33 cellular contexts compared by ENCODE assay signal in genomic region chr16:2763173-2763572, GRCh38. TPM values are rescaled to one million over a fixed set of nuclear protein-coding genes. Genes with fewer than 3 reads are reported as not detected.
A peak's percentile ranks its signal among the peaks of the same experiment; 100 is the strongest.
DNase-seq lines count a peak whose midpoint lies in the region; ATAC-seq, FAIRE-seq and TF ChIP-seq lines count a peak whose summit lies in the region.
"Had no signal": no experiment of that assay in that cellular context is flagged by ENCODE, and none has a peak within 500 bp of the region (broad histone marks: within the 10 kb centered on the region; RNA-seq: fewer than 3 reads in every experiment).

No MANE protein-coding gene starts in this region.

- no peaks in the 10 kb centered on the region for H3K9me2 ChIP-seq in HCT116 (ENCODE audit: insufficient read depth)

- no peak for FAIRE-seq in H1 (lab: Jason Lieb, UNC)
- FAIRE-seq: GM18507, islet of Langerhans, TTC549 had no signal

- no peak for DNase-seq in CD8-positive, alpha-beta T cell
- DNase-seq in HCT116 (ENCODE audit: low read depth, low spot score) (no peak), H1 (ENCODE audit: low read depth in 1 of 2, low spot score in 2 of 2) (no peak), neural crest cell (ENCODE audit: low read depth, low spot score) (no peak), KBM-7 (no peak), smooth muscle cell (lab: John Stamatoyannopoulos, UW; ENCODE audit: unreplicated experiment) (no peak)
- DNase-seq: activated CD8-positive, alpha-beta T cell treated with anti-CD3 and anti-CD28 coated beads, Interleukin-2, amount 10 ng/mL, durations not matched to agents 7 days and 5 days; glutamatergic neuron; GM23248; NCI-H1436; NCI-H2081; NCI-H526; occipital lobe; stimulated activated CD4-positive, alpha-beta T cell treated with anti-CD3 and anti-CD28 coated beads, Interleukin-15, amount 100 ng/mL, for 24 hours; stimulated activated CD4-positive, alpha-beta T cell treated with anti-CD3 and anti-CD28 coated beads, Interleukin-4, amount 100 ng/mL, for 4 hours; T-helper 1 cell; upper lobe of left lung had no signal

- H3K27ac Mint-ChIP-seq in CD8-positive, alpha-beta T cell, result no peak overlapping the region
- H3K27ac Mint-ChIP-seq in neural crest cell (ENCODE audit: unreplicated experiment), result no peak overlapping the region
- H3K27ac Mint-ChIP-seq: activated CD8-positive, alpha-beta T cell treated with anti-CD3 and anti-CD28 coated beads, Interleukin-2, amount 10 ng/mL, durations not matched to agents 7 days and 5 days; dendritic cell treated with granulocyte-macrophage colony-stimulating factor and Interleukin-4, amounts not matched to agents 40 ng/mL and 50 ng/mL, for 4 days; mesothelial cell of epicardium had no signal

- H3K4ac ChIP-seq in H1 (replicated peaks; ENCODE audit: insufficient read length, low read depth, low read length), result no peak overlapping the region

- H4K5ac ChIP-seq in H1 (ENCODE audit: insufficient read length, low read depth, low read length), result no peak overlapping the region

- H3K4me3 ChIP-seq in CD8-positive, alpha-beta T cell (ENCODE audit: low read depth, low read length), result no peak overlapping the region
- H3K4me3 ChIP-seq in HCT116 (replicated peaks in 1 of 2; ENCODE audit: low read depth in 1 of 2, low read length in 2 of 2) (no peak overlapping the region), H1 (ENCODE audit: extremely low read depth in 1 of 4, insufficient read depth in 2 of 4, low read depth in 3 of 4, low read length in 4 of 4) (no peak overlapping the region), smooth muscle cell (no peak overlapping the region)
- H3K4me3 ChIP-seq: ascending aorta; BLaER1 treated with 17β-estradiol and CSF1 and Interleukin-3, amounts not matched to agents 10 nM and 100 nM; cardiac muscle cell; GM23248; prostate gland; SK-N-MC; upper lobe of left lung had no signal

- H3K14ac ChIP-seq in H1 (ENCODE audit: insufficient read length), result no peak overlapping the region

- no peak overlapping the region for H3K18ac ChIP-seq in H1 (ENCODE audit: extremely low read depth, low read length)

- in situ Hi-C loops in KBM-7 (cut with MboI; ENCODE audit: low pct_unique_long_range_greater_than_20kb, low sequenced_read_pairs), result no loop called here

- TF ChIP-seq POLR2A in HCT116 (IDR thresholded peaks at IDR 0.05; ENCODE audit: borderline replicate concordance, extremely low read depth, insufficient read depth, insufficient read length) (no peak), H1 (IDR thresholded peaks at IDR 0.05; ENCODE audit: control extremely low read depth in 1 of 2, low read depth in 2 of 2, low read length in 2 of 2) (peak; percentile 12 to 56)

- peaks cover 34% of the 10 kb centered on the region for H3F3A ChIP-seq in smooth muscle cell (ENCODE audit: low read depth)

- no peak overlapping the region; the same call in 1 of the 2 replicates for H2BK20ac ChIP-seq in H1 (ENCODE audit: low read length)

- intact Hi-C loops in CD8-positive, alpha-beta T cell (cut with DNase I, micrococcal nuclease), result no loop called here
- intact Hi-C loops in HCT116 (cut with micrococcal nuclease), result no loop called here

- H3K27me3 ChIP-seq in CD8-positive, alpha-beta T cell (ENCODE audit: insufficient read depth, low read length), result no peaks in the 10 kb centered on the region
- H3K27me3 ChIP-seq in HCT116 (ENCODE audit: insufficient read depth, low read length) (no peaks in the 10 kb centered on the region), H1 (replicated peaks in 1 of 4; ENCODE audit: control insufficient read depth in 3 of 4, extremely low read depth in 1 of 4, insufficient read depth in 3 of 4, low read length in 3 of 4) (no peaks in the 10 kb centered on the region), smooth muscle cell (ENCODE audit: low read depth) (no peaks in the 10 kb centered on the region)
- H3K27me3 ChIP-seq: ascending aorta; BLaER1 treated with 17β-estradiol and CSF1 and Interleukin-3, amounts not matched to agents 10 nM and 100 nM; upper lobe of left lung had no signal

- RAD21 ChIA-PET in HCT116 (lab: Charles Lee; ENCODE audit: low non-redundant PET in 1 of 2, low total read pairs in 2 of 2, uncharacterized antibody in 2 of 2, unreplicated experiment in 2 of 2), result no interaction called here

- no peaks in the 10 kb centered on the region for H3K27me3 Mint-ChIP-seq in CD8-positive, alpha-beta T cell (ENCODE audit: low read depth)
- H3K27me3 Mint-ChIP-seq in neural crest cell (ENCODE audit: low read depth), result no peaks in the 10 kb centered on the region
- H3K27me3 Mint-ChIP-seq: activated naive CD8-positive, alpha-beta T cell; dendritic cell treated with granulocyte-macrophage colony-stimulating factor and Interleukin-4, amounts not matched to agents 40 ng/mL and 50 ng/mL, for 4 days had no signal

- H3K36me3 ChIP-seq in CD8-positive, alpha-beta T cell (ENCODE audit: insufficient read depth, low read length), result peaks cover 98% of the 10 kb centered on the region
- H3K36me3 ChIP-seq in HCT116 (ENCODE audit: control insufficient read depth in 1 of 2, insufficient read depth in 2 of 2, low read length in 2 of 2) (peaks cover 73 to 99% of the 10 kb centered on the region in 2 experiments), H1 (ENCODE audit: control insufficient read depth in 2 of 4, insufficient read depth in 4 of 4, low read length in 3 of 4) (peaks cover 87 to 100% (median 100%) of the 10 kb centered on the region in 4 experiments), smooth muscle cell (ENCODE audit: low read depth) (peaks cover 65% of the 10 kb centered on the region)

- no peak overlapping the region for H3K23ac ChIP-seq in H1 (ENCODE audit: insufficient read length)

- H3K9ac ChIP-seq in HCT116 (ENCODE audit: low read length) (no peak overlapping the region), H1 (replicated peaks in 1 of 4; ENCODE audit: extremely low read depth in 1 of 4, low read depth in 3 of 4, low read length in 3 of 4) (no peak overlapping the region), smooth muscle cell (ENCODE audit: low read depth) (no peak overlapping the region)
- H3K9ac ChIP-seq: BLaER1 treated with 17β-estradiol and CSF1 and Interleukin-3, amounts not matched to agents 10 nM and 100 nM; GM23248 had no signal

- no TSS peak for BruUV-seq in HCT116 (replicated peaks; lab: Mats Ljungman, UMichigan)

- no peak overlapping the region for H2BK120ac ChIP-seq in H1 (replicated peaks; ENCODE audit: low read depth, low read length)

- no peaks in the 10 kb centered on the region for H3K9me3 ChIP-seq in CD8-positive, alpha-beta T cell (ENCODE audit: low read length)
- H3K9me3 ChIP-seq in HCT116 (ENCODE audit: control insufficient read depth in 1 of 2, insufficient read depth in 1 of 2, low read depth in 1 of 2, low read length in 2 of 2) (no peaks in the 10 kb centered on the region), H1 (ENCODE audit: insufficient read depth in 2 of 2, low read depth in 1 of 2, low read length in 1 of 2) (peaks cover 16 to 29% of the 10 kb centered on the region in 2 experiments; a peak in 3 of 4 replicates), smooth muscle cell (replicated peaks; ENCODE audit: low read depth) (no peaks in the 10 kb centered on the region)
- H3K9me3 ChIP-seq: ascending aorta; BLaER1 treated with 17β-estradiol and CSF1 and Interleukin-3, amounts not matched to agents 10 nM and 100 nM; prostate gland; upper lobe of left lung had no signal

- H3K36me3 Mint-ChIP-seq in CD8-positive, alpha-beta T cell, result peaks cover 97% of the 10 kb centered on the region
- peaks cover 91% of the 10 kb centered on the region for H3K36me3 Mint-ChIP-seq in neural crest cell (ENCODE audit: low read depth)

- no peak overlapping the region for H3K4me2 ChIP-seq in HCT116 (ENCODE audit: low read length)
- H3K4me2 ChIP-seq in H1 (ENCODE audit: insufficient read depth in 1 of 2, low read depth in 2 of 2, low read length in 2 of 2), result no peak overlapping the region
- no peak overlapping the region for H3K4me2 ChIP-seq in smooth muscle cell
- H3K4me2 ChIP-seq: BLaER1 treated with 17β-estradiol and CSF1 and Interleukin-3, amounts not matched to agents 10 nM and 100 nM had no signal

- H4K20me1 ChIP-seq in HCT116 (ENCODE audit: insufficient read depth) (peaks cover 38% of the 10 kb centered on the region; the same call in 1 of the 2 replicates), H1 (replicated peaks in 1 of 2; ENCODE audit: control insufficient read depth in 1 of 2, insufficient read depth in 2 of 2, low read length in 2 of 2) (peaks cover 9 to 20% of the 10 kb centered on the region in 2 experiments), smooth muscle cell (ENCODE audit: low read depth) (peaks cover 100% of the 10 kb centered on the region)

- POLR2A ChIA-PET in CD8-positive, alpha-beta T cell (lab: Charles Lee), result interaction anchor here (0.8 kb wide), 1 partner anchor 12 kb away, joined by 3 read pairs; no protein-coding TSS in a partner anchor
- POLR2A ChIA-PET in HCT116 (lab: Charles Lee) (no interaction called here), H1 (lab: Charles Lee; ENCODE audit: partially characterized antibody) (interaction anchor here (0.9 to 4.8 kb wide), 7 partner anchors 10 to 39 kb away, joined by 3 to 64 read pairs (median 4); partner anchors contain the start of gene SRRM2)

- H4K8ac ChIP-seq in H1 (ENCODE audit: extremely low read depth, insufficient read depth, low read length), result no peak overlapping the region

- H2BK12ac ChIP-seq in H1 (ENCODE audit: low read depth, low read length), result no peak overlapping the region

- peak; percentile 16 for ATAC-seq in CD8-positive, alpha-beta T cell
- ATAC-seq in HCT116 (no peak), HG02938 (IDR thresholded peaks at IDR 0.05; ENCODE audit: unreplicated experiment) (no peak)
- ATAC-seq: activated CD8-positive, alpha-beta T cell treated with anti-CD3 and anti-CD28 coated beads, Interleukin-2, amount 10 ng/mL, durations not matched to agents 7 days and 5 days; left ventricle myocardium superior had no signal

- H4K91ac ChIP-seq in H1 (replicated peaks; ENCODE audit: insufficient read length, low read length), result no peak overlapping the region

- TF ChIP-seq RAD21 in HCT116 (IDR thresholded peaks at IDR 0.05; ENCODE audit: low read depth), result no peak
- no peak for TF ChIP-seq RAD21 in H1 (IDR thresholded peaks at IDR 0.05 in 1 of 2, conservative IDR thresholded peaks at IDR 0.05 in 1 of 2; ENCODE audit: low read depth in 2 of 2, low read length in 2 of 2)

- no peak overlapping the region for H2AFZ ChIP-seq in HCT116 (ENCODE audit: low read depth, low read length, poor library complexity, severe bottlenecking)
- no peak overlapping the region for H2AFZ ChIP-seq in H1 (ENCODE audit: low read length)
- no peak overlapping the region for H2AFZ ChIP-seq in smooth muscle cell (ENCODE audit: low read depth)
- H2AFZ ChIP-seq: GM23248 had no signal

- no peak overlapping the region for H2AK5ac ChIP-seq in H1 (ENCODE audit: low read depth, low read length)

- no peak for TF ChIP-seq CTCF in CD8-positive, alpha-beta T cell (IDR thresholded peaks at IDR 0.05)
- no peak for TF ChIP-seq CTCF in HCT116 (IDR thresholded peaks at IDR 0.05 in 2 of 3, conservative IDR thresholded peaks at IDR 0.05 in 1 of 3; ENCODE audit: borderline replicate concordance in 1 of 3, insufficient read depth in 1 of 3, low read depth in 2 of 3, low read length in 2 of 3)
- TF ChIP-seq CTCF in H1 (IDR thresholded peaks at IDR 0.05; ENCODE audit: control extremely low read depth in 1 of 3, insufficient read depth in 1 of 3, low read depth in 1 of 3, low read length in 3 of 3), result no peak
- TF ChIP-seq CTCF in neural crest cell (conservative IDR thresholded peaks at IDR 0.05), result no peak
- no peak for TF ChIP-seq CTCF in smooth muscle cell (IDR thresholded peaks at IDR 0.05; ENCODE audit: borderline replicate concordance, insufficient read depth, poor library complexity, severe bottlenecking)

- peaks cover 25% of the 10 kb centered on the region for H3K4me1 Mint-ChIP-seq in CD8-positive, alpha-beta T cell (ENCODE audit: low read depth)
- no peaks in the 10 kb centered on the region for H3K4me1 Mint-ChIP-seq in neural crest cell
- H3K4me1 Mint-ChIP-seq: mesothelial cell of epicardium had no signal

- no peak for TF ChIP-seq EP300 in H1 (IDR thresholded peaks at IDR 0.05; ENCODE audit: borderline replicate concordance in 1 of 2, low read depth in 2 of 2, low read length in 2 of 2)

- H3K79me2 ChIP-seq in HCT116 (ENCODE audit: insufficient read depth, low read length) (peaks cover 100% of the 10 kb centered on the region), H1 (ENCODE audit: control insufficient read depth in 1 of 2, insufficient read depth in 2 of 2, low read length in 2 of 2) (peaks cover 9 to 99% of the 10 kb centered on the region in 2 experiments; a peak in 3 of 4 replicates), smooth muscle cell (ENCODE audit: low read depth) (peaks cover 98% of the 10 kb centered on the region)

- no peaks in the 10 kb centered on the region for H3K4me1 ChIP-seq in CD8-positive, alpha-beta T cell (ENCODE audit: insufficient read depth, low read length)
- peaks cover 0 to 12% of the 10 kb centered on the region in 2 experiments; a peak in 2 of 4 replicates for H3K4me1 ChIP-seq in HCT116 (ENCODE audit: control insufficient read depth in 1 of 2, insufficient read depth in 2 of 2, low read length in 2 of 2)
- H3K4me1 ChIP-seq in H1 (replicated peaks in 1 of 4; ENCODE audit: control insufficient read depth in 3 of 4, insufficient read depth in 4 of 4, low read length in 3 of 4), result no peaks in the 10 kb centered on the region
- no peaks in the 10 kb centered on the region for H3K4me1 ChIP-seq in smooth muscle cell (ENCODE audit: low read depth)
- H3K4me1 ChIP-seq: ascending aorta, prostate gland had no signal

- CTCF ChIA-PET in CD8-positive, alpha-beta T cell (lab: Charles Lee), result interaction anchor here (0.9 to 1.3 kb wide), 2 partner anchors 10 to 11 kb away, joined by 3 read pairs; no protein-coding TSS in a partner anchor
- CTCF ChIA-PET in HCT116 (lab: Charles Lee) (no interaction called here), H1 (lab: Charles Lee; ENCODE audit: partially characterized antibody) (no interaction called here)

- no peak overlapping the region for H3K27ac ChIP-seq in CD8-positive, alpha-beta T cell (ENCODE audit: low read depth, low read length)
- H3K27ac ChIP-seq in HCT116 (ENCODE audit: low read depth, low read length) (no peak overlapping the region), H1 (ENCODE audit: low read depth, low read length) (no peak overlapping the region), smooth muscle cell (ENCODE audit: low read depth) (no peak overlapping the region)
- H3K27ac ChIP-seq: ascending aorta; BLaER1 treated with 17β-estradiol and CSF1 and Interleukin-3, amounts not matched to agents 10 nM and 100 nM; cardiac muscle cell; GM23248; prostate gland; SK-N-MC; upper lobe of left lung had no signal

- H3K9me3 Mint-ChIP-seq in CD8-positive, alpha-beta T cell, result no peaks in the 10 kb centered on the region
- H3K9me3 Mint-ChIP-seq in neural crest cell, result peaks cover 35% of the 10 kb centered on the region
- H3K9me3 Mint-ChIP-seq: dendritic cell treated with granulocyte-macrophage colony-stimulating factor and Interleukin-4, amounts not matched to agents 40 ng/mL and 50 ng/mL, for 4 days had no signal

- no peak overlapping the region for H3K56ac ChIP-seq in H1 (replicated peaks; ENCODE audit: insufficient read length, low read depth, low read length)

- no peak overlapping the region for H3K4me3 Mint-ChIP-seq in CD8-positive, alpha-beta T cell
- peak overlapping the region; percentile 13 for H3K4me3 Mint-ChIP-seq in neural crest cell
- H3K4me3 Mint-ChIP-seq: activated CD8-positive, alpha-beta T cell treated with anti-CD3 and anti-CD28 coated beads, Interleukin-2, amount 10 ng/mL, durations not matched to agents 7 days and 5 days; activated naive CD8-positive, alpha-beta T cell; dendritic cell treated with granulocyte-macrophage colony-stimulating factor and Interleukin-4, amounts not matched to agents 40 ng/mL and 50 ng/mL, for 4 days; mesothelial cell of epicardium had no signal

- no peaks in the 10 kb centered on the region for H3K23me2 ChIP-seq in H1 (ENCODE audit: low read depth, low read length)

- peaks cover 11% of the 10 kb centered on the region for H3K79me1 ChIP-seq in H1 (ENCODE audit: low read depth, low read length)

- H2BK15ac ChIP-seq in H1 (ENCODE audit: low read length), result no peak overlapping the region

- H2BK5ac ChIP-seq in H1 (ENCODE audit: low read depth, low read length), result no peak overlapping the region

- WGBS in H1 (ENCODE audit: extremely low coverage in 1 of 2, insufficient coverage in 1 of 2, insufficient read length in 1 of 2, insufficient replicate concordance in 2 of 2, low coverage in 1 of 2, low lambda C conversion rate in 2 of 2, missing lambda C conversion rate in 1 of 2), 2 experiments, result 88% methylated on average over 6 of the region's 6 CpGs; no CpG with 5 or more reads in 1 of the 2 experiments
- WGBS in smooth muscle cell (ENCODE audit: low lambda C conversion rate), result over 99% methylated on average over 6 of the region's 6 CpGs

RNA-seq across cellular contexts. Expression of gene SRRM2, which starts 10.7 kb away (rescaled TPM):
- total RNA-seq in CD8-positive, alpha-beta T cell, result 1,000 to 10,000 TPM; 1,249 to 1,283 TPM
- total RNA-seq in HCT116 (2021; ENCODE audit: unreplicated experiment) (541 TPM), neural crest cell (779 and 803 TPM in 2 replicates), smooth muscle cell (83.0 and 125 TPM in 2 replicates)
- polyA plus RNA-seq in HCT116 (2012), result 558 and 559 TPM in 2 replicates
- total RNA-seq in H1 (2021; fragmentation: NEBNext Ultra II Directional; extraction: Animal tissue kit (Norgen Biotek cat#: 25700)), result 563 and 579 TPM in 2 replicates
- polyA plus RNA-seq in H1 (2011; rRNA removed) (300 and 654 TPM in 2 replicates), smooth muscle cell (280 and 434 TPM in 2 replicates)
- 295 TPM for polyA plus RNA-seq in H1 (2011; cell fraction: cytosol; rRNA removed)
- polyA plus RNA-seq in H1 (2011; cell fraction: nucleus; rRNA removed), result 2,432 TPM
- polyA plus RNA-seq in H1 (2012, experiment 1 of 2), result 719 to 870 TPM (median 834 TPM) in 4 replicates
- 118 TPM for polyA plus RNA-seq in H1 (2012, experiment 2 of 2)
- polyA plus RNA-seq in H1 (2013, experiment 1 of 2), result 837 TPM
- 754 TPM for polyA plus RNA-seq in H1 (2013, experiment 2 of 2)
- 129 and 194 TPM in 2 replicates for polyA minus RNA-seq in H1 (2011; rRNA and poly(A)+ RNA removed)
- 277 TPM for polyA minus RNA-seq in H1 (2011; cell fraction: cytosol; rRNA and poly(A)+ RNA removed)
- polyA minus RNA-seq in H1 (2011; cell fraction: nucleus; rRNA and poly(A)+ RNA removed), result 360 TPM

RNA-seq across cellular contexts. Expression of gene ELOB, which starts 13.9 kb away (rescaled TPM):
- 10 to 100 TPM; 70.3 to 71.5 TPM for total RNA-seq in CD8-positive, alpha-beta T cell
- 239 TPM for total RNA-seq in HCT116 (2021; ENCODE audit: unreplicated experiment)
- polyA plus RNA-seq in HCT116 (2012), result 345 and 434 TPM in 2 replicates
- 237 and 248 TPM in 2 replicates for total RNA-seq in H1 (2021; fragmentation: NEBNext Ultra II Directional; extraction: Animal tissue kit (Norgen Biotek cat#: 25700))
- polyA plus RNA-seq in H1 (2011; rRNA removed), result 1,357 and 1,702 TPM in 2 replicates
- polyA plus RNA-seq in H1 (2011; cell fraction: cytosol; rRNA removed), result 705 TPM
- 474 TPM for polyA plus RNA-seq in H1 (2011; cell fraction: nucleus; rRNA removed)
- 292 to 520 TPM (median 401 TPM) in 4 replicates for polyA plus RNA-seq in H1 (2012, experiment 1 of 2)
- polyA plus RNA-seq in H1 (2012, experiment 2 of 2), result 2,300 TPM
- polyA plus RNA-seq in H1 (2013, experiment 1 of 2), result 136 TPM
- polyA plus RNA-seq in H1 (2013, experiment 2 of 2), result 134 TPM
- 86.0 and 133 TPM in 2 replicates for polyA minus RNA-seq in H1 (2011; rRNA and poly(A)+ RNA removed)
- 98.0 TPM for polyA minus RNA-seq in H1 (2011; cell fraction: cytosol; rRNA and poly(A)+ RNA removed)
- polyA minus RNA-seq in H1 (2011; cell fraction: nucleus; rRNA and poly(A)+ RNA removed), result 84.9 TPM
- 249 and 261 TPM in 2 replicates for total RNA-seq in neural crest cell
- 529 and 1,090 TPM in 2 replicates for total RNA-seq in smooth muscle cell
- 709 and 739 TPM in 2 replicates for polyA plus RNA-seq in smooth muscle cell

RNA-seq across cellular contexts. Expression of gene PRSS33, which starts 24.2 kb away (rescaled TPM):
- total RNA-seq in CD8-positive, alpha-beta T cell, result not detected
- not detected for total RNA-seq in HCT116 (2021; ENCODE audit: unreplicated experiment)
- 0.08 and 0.09 TPM in 2 replicates for polyA plus RNA-seq in HCT116 (2012)
- total RNA-seq in H1 (2021; fragmentation: NEBNext Ultra II Directional; extraction: Animal tissue kit (Norgen Biotek cat#: 25700)), result not detected in 2 replicates
- polyA plus RNA-seq in H1 (2011; rRNA removed), result 0.09 and 0.17 TPM in 2 replicates
- polyA plus RNA-seq in H1 (2011; cell fraction: cytosol; rRNA removed), result 0.16 TPM
- 0.37 TPM for polyA plus RNA-seq in H1 (2011; cell fraction: nucleus; rRNA removed)
- polyA plus RNA-seq in H1 (2012, experiment 1 of 2), result not detected in 4 replicates
- 0.13 TPM for polyA plus RNA-seq in H1 (2012, experiment 2 of 2)
- polyA plus RNA-seq in H1 (2013, experiment 1 of 2), result 0.12 TPM
- 0.02 TPM for polyA plus RNA-seq in H1 (2013, experiment 2 of 2)
- not detected in 2 replicates for polyA minus RNA-seq in H1 (2011; rRNA and poly(A)+ RNA removed)
- not detected for polyA minus RNA-seq in H1 (2011; cell fraction: cytosol; rRNA and poly(A)+ RNA removed)
- not detected for polyA minus RNA-seq in H1 (2011; cell fraction: nucleus; rRNA and poly(A)+ RNA removed)
- total RNA-seq in neural crest cell, result 0.23 and 0.39 TPM in 2 replicates
- not detected in 2 replicates for total RNA-seq in smooth muscle cell
- polyA plus RNA-seq in smooth muscle cell, result not detected in 2 replicates
- total RNA-seq: activated CD8-positive, alpha-beta T cell treated with anti-CD3 and anti-CD28 coated beads, Interleukin-2, amount 10 ng/mL, durations not matched to agents 7 days and 5 days; cardiac muscle cell; Daoy; GM23248; left ventricle myocardium superior; mesothelial cell of epicardium; occipital lobe; prostate gland; subcutaneous adipose tissue had no signal
- polyA plus RNA-seq: cardiac muscle cell, esophagus, GM23248 had no signal

RNA-seq across cellular contexts. Expression of gene PRSS41, which starts 35.1 kb away (rescaled TPM):
- total RNA-seq in CD8-positive, alpha-beta T cell, result not detected
- total RNA-seq in HCT116 (2021; ENCODE audit: unreplicated experiment) (not detected), neural crest cell (not detected in 2 replicates), smooth muscle cell (not detected in 2 replicates)
- polyA plus RNA-seq in HCT116 (2012), result not detected in 2 replicates
- not detected in 2 replicates for total RNA-seq in H1 (2021; fragmentation: NEBNext Ultra II Directional; extraction: Animal tissue kit (Norgen Biotek cat#: 25700))
- polyA plus RNA-seq in H1 (2011; rRNA removed) (not detected in 2 replicates), smooth muscle cell (not detected in 2 replicates)
- polyA plus RNA-seq in H1 (2011; cell fraction: cytosol; rRNA removed), result not detected
- 0.10 TPM for polyA plus RNA-seq in H1 (2011; cell fraction: nucleus; rRNA removed)
- not detected in 4 replicates for polyA plus RNA-seq in H1 (2012, experiment 1 of 2)
- polyA plus RNA-seq in H1 (2012, experiment 2 of 2), result not detected
- polyA plus RNA-seq in H1 (2013, experiment 1 of 2), result not detected
- polyA plus RNA-seq in H1 (2013, experiment 2 of 2), result not detected
- polyA minus RNA-seq in H1 (2011; rRNA and poly(A)+ RNA removed), result not detected in 2 replicates
- polyA minus RNA-seq in H1 (2011; cell fraction: cytosol; rRNA and poly(A)+ RNA removed), result not detected
- polyA minus RNA-seq in H1 (2011; cell fraction: nucleus; rRNA and poly(A)+ RNA removed), result not detected
- total RNA-seq: activated CD8-positive, alpha-beta T cell treated with anti-CD3 and anti-CD28 coated beads, Interleukin-2, amount 10 ng/mL, durations not matched to agents 7 days and 5 days; ascending aorta; cardiac muscle cell; Daoy; GM23248; left ventricle myocardium superior; mesothelial cell of epicardium; occipital lobe; prostate gland; subcutaneous adipose tissue had no signal
- polyA plus RNA-seq: cardiac muscle cell, esophagus, GM23248 had no signal

RNA-seq across cellular contexts. Expression of gene PRSS27, which starts 43.1 kb away (rescaled TPM):
- under 1 TPM; 0.53 to 0.65 TPM for total RNA-seq in CD8-positive, alpha-beta T cell
- 3.3 TPM for total RNA-seq in HCT116 (2021; ENCODE audit: unreplicated experiment)
- polyA plus RNA-seq in HCT116 (2012), result 2.7 and 3.2 TPM in 2 replicates
- total RNA-seq in H1 (2021; fragmentation: NEBNext Ultra II Directional; extraction: Animal tissue kit (Norgen Biotek cat#: 25700)), result 1.3 and 2.2 TPM in 2 replicates
- 7.5 and 10.5 TPM in 2 replicates for polyA plus RNA-seq in H1 (2011; rRNA removed)
- 9.6 TPM for polyA plus RNA-seq in H1 (2011; cell fraction: cytosol; rRNA removed)
- polyA plus RNA-seq in H1 (2011; cell fraction: nucleus; rRNA removed), result 9.4 TPM
- 2.8 to 4.0 TPM (median 3.3 TPM) in 4 replicates for polyA plus RNA-seq in H1 (2012, experiment 1 of 2)
- 1.9 TPM for polyA plus RNA-seq in H1 (2012, experiment 2 of 2)
- 2.7 TPM for polyA plus RNA-seq in H1 (2013, experiment 1 of 2)
- polyA plus RNA-seq in H1 (2013, experiment 2 of 2), result 2.2 TPM
- 0.95 and 1.1 TPM in 2 replicates for polyA minus RNA-seq in H1 (2011; rRNA and poly(A)+ RNA removed)
- polyA minus RNA-seq in H1 (2011; cell fraction: cytosol; rRNA and poly(A)+ RNA removed), result 2.5 TPM
- polyA minus RNA-seq in H1 (2011; cell fraction: nucleus; rRNA and poly(A)+ RNA removed), result 3.3 TPM
- 5.3 and 7.8 TPM in 2 replicates for total RNA-seq in neural crest cell
- 0.63 and 2.7 TPM in 2 replicates for total RNA-seq in smooth muscle cell
- polyA plus RNA-seq in smooth muscle cell, result 2.3 and 3.3 TPM in 2 replicates
- total RNA-seq: ascending aorta, Daoy had no signal
